ENCODE assay signal across 9 cellular contexts in genomic region chr20:23914469-23914868, GRCh38. TPM values are rescaled to one million over a fixed set of nuclear protein-coding genes. Genes with fewer than 3 reads are reported as not detected.
"Had no signal": no experiment of that assay in that cellular context is flagged by ENCODE, and none has a peak within 500 bp of the region (broad histone marks: within the 10 kb centered on the region; RNA-seq: fewer than 3 reads in every experiment).

No MANE protein-coding gene starts in this region.

RNA-seq across cellular contexts. Expression of gene CST5, which starts 34.9 kb away (rescaled TPM):
- total RNA-seq: OCI-LY7, PC-3, Peyer's patch, Right ventricle myocardium inferior, Right ventricle myocardium superior, RPMI7951, SJCRH30, SJSA1 had no signal
- polyA plus RNA-seq: SK-N-SH had no signal
